ENCODE assay signal across 1 cellular context in the genomic region with DNA sequence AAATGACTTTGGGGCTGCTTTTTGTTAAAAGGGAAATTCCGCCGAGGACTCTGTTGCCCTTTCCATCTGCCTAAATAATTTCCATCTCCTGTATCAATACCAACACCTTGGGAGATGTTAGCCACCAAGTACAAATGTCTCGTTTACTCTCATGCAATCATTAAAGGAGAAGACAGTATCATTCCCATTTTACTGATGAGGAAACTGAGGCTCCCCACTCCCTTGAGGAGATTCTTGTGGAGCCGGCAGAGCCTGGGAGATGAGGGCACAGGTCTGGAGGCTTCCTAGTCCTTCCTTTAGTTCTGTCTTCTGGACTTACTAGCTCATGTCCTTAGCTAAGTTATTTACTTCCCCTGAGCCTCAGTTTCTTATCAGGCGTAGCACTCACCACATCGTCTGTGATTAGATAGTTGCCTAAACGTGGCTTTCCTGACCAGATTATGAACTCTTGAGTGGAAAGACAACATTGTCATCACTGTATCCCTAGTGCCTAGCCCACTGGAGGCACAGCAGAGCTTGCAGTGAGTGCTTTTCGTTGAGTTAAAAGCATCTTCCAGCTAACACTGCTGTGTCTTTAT.
TF ChIP-seq lines count a peak whose summit lies in the region.

No MANE protein-coding gene starts in this region.

TF ChIP-seq in K562, 482 proteins besides CTCF, POLR2A, EP300 and RAD21 (continued from another document and continues in another):
- TF ChIP-seq, protein P1, sequence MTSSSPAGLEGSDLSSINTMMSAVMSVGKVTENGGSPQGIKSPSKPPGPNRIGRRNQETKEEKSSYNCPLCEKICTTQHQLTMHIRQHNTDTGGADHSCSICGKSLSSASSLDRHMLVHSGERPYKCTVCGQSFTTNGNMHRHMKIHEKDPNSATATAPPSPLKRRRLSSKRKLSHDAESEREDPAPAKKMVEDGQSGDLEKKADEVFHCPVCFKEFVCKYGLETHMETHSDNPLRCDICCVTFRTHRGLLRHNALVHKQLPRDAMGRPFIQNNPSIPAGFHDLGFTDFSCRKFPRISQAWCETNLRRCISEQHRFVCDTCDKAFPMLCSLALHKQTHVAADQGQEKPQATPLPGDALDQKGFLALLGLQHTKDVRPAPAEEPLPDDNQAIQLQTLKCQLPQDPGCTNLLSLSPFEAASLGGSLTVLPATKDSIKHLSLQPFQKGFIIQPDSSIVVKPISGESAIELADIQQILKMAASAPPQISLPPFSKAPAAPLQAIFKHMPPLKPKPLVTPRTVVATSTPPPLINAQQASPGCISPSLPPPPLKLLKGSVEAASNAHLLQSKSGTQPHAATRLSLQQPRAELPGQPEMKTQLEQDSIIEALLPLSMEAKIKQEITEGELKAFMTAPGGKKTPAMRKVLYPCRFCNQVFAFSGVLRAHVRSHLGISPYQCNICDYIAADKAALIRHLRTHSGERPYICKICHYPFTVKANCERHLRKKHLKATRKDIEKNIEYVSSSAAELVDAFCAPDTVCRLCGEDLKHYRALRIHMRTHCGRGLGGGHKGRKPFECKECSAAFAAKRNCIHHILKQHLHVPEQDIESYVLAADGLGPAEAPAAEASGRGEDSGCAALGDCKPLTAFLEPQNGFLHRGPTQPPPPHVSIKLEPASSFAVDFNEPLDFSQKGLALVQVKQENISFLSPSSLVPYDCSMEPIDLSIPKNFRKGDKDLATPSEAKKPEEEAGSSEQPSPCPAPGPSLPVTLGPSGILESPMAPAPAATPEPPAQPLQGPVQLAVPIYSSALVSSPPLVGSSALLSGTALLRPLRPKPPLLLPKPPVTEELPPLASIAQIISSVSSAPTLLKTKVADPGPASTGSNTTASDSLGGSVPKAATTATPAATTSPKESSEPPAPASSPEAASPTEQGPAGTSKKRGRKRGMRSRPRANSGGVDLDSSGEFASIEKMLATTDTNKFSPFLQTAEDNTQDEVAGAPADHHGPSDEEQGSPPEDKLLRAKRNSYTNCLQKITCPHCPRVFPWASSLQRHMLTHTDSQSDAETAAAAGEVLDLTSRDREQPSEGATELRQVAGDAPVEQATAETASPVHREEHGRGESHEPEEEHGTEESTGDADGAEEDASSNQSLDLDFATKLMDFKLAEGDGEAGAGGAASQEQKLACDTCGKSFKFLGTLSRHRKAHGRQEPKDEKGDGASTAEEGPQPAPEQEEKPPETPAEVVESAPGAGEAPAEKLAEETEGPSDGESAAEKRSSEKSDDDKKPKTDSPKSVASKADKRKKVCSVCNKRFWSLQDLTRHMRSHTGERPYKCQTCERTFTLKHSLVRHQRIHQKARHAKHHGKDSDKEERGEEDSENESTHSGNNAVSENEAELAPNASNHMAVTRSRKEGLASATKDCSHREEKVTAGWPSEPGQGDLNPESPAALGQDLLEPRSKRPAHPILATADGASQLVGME (CRISPR knock-in tag; IDR thresholded peaks at IDR 0.05) = no peak
- peak; percentile 60; the same call in 1 of the 2 replicates for TF ChIP-seq GATA2 (CRISPR knock-in tag; IDR thresholded peaks at IDR 0.05)
- TF ChIP-seq ZNF583 (CRISPR knock-in tag; IDR thresholded peaks at IDR 0.05) = no peak
- TF ChIP-seq SRSF7 (optimal IDR thresholded peaks at IDR 0.05; ENCODE audit: low read depth, low read length) = no peak
- TF ChIP-seq ZNF431 (CRISPR knock-in tag; IDR thresholded peaks at IDR 0.05) = no peak
- TF ChIP-seq ZNF408 (CRISPR knock-in tag; IDR thresholded peaks at IDR 0.05; ENCODE audit: low read depth) = no peak
- TF ChIP-seq HDAC2 (IDR thresholded peaks at IDR 0.05) = peak; percentile 93; the same call in 1 of the 2 replicates
- TF ChIP-seq, protein P2, sequence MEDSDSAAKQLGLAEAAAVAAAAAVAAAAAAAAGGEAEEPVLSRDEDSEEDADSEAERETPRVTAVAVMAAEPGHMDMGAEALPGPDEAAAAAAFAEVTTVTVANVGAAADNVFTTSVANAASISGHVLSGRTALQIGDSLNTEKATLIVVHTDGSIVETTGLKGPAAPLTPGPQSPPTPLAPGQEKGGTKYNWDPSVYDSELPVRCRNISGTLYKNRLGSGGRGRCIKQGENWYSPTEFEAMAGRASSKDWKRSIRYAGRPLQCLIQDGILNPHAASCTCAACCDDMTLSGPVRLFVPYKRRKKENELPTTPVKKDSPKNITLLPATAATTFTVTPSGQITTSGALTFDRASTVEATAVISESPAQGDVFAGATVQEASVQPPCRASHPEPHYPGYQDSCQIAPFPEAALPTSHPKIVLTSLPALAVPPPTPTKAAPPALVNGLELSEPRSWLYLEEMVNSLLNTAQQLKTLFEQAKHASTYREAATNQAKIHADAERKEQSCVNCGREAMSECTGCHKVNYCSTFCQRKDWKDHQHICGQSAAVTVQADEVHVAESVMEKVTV (CRISPR knock-in tag; IDR thresholded peaks at IDR 0.05) = no peak
- TF ChIP-seq UBTF (IDR thresholded peaks at IDR 0.05; ENCODE audit: borderline replicate concordance in 1 of 2, low read depth in 2 of 2, low read length in 2 of 2) = no peak
- no peak for TF ChIP-seq NFXL1 (CRISPR knock-in tag; IDR thresholded peaks at IDR 0.05)
- TF ChIP-seq, protein P3, sequence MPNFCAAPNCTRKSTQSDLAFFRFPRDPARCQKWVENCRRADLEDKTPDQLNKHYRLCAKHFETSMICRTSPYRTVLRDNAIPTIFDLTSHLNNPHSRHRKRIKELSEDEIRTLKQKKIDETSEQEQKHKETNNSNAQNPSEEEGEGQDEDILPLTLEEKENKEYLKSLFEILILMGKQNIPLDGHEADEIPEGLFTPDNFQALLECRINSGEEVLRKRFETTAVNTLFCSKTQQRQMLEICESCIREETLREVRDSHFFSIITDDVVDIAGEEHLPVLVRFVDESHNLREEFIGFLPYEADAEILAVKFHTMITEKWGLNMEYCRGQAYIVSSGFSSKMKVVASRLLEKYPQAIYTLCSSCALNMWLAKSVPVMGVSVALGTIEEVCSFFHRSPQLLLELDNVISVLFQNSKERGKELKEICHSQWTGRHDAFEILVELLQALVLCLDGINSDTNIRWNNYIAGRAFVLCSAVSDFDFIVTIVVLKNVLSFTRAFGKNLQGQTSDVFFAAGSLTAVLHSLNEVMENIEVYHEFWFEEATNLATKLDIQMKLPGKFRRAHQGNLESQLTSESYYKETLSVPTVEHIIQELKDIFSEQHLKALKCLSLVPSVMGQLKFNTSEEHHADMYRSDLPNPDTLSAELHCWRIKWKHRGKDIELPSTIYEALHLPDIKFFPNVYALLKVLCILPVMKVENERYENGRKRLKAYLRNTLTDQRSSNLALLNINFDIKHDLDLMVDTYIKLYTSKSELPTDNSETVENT (CRISPR knock-in tag; IDR thresholded peaks at IDR 0.05) = no peak
- no peak for TF ChIP-seq ZNF124 (CRISPR knock-in tag; IDR thresholded peaks at IDR 0.05)
- TF ChIP-seq EWSR1 (IDR thresholded peaks at IDR 0.05; ENCODE audit: borderline replicate concordance, low read depth, partially characterized antibody) = no peak
- no peak for TF ChIP-seq SIN3A (IDR thresholded peaks at IDR 0.05; ENCODE audit: borderline replicate concordance in 2 of 2, control insufficient read depth in 1 of 2, low read depth in 2 of 2, low read length in 2 of 2)
- TF ChIP-seq, protein P4, sequence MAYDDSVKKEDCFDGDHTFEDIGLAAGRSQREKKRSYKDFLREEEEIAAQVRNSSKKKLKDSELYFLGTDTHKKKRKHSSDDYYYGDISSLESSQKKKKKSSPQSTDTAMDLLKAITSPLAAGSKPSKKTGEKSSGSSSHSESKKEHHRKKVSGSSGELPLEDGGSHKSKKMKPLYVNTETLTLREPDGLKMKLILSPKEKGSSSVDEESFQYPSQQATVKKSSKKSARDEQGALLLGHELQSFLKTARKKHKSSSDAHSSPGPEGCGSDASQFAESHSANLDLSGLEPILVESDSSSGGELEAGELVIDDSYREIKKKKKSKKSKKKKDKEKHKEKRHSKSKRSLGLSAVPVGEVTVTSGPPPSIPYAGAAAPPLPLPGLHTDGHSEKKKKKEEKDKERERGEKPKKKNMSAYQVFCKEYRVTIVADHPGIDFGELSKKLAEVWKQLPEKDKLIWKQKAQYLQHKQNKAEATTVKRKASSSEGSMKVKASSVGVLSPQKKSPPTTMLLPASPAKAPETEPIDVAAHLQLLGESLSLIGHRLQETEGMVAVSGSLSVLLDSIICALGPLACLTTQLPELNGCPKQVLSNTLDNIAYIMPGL (CRISPR knock-in tag; IDR thresholded peaks at IDR 0.05) = no peak
- no peak for TF ChIP-seq ETS2 (tag; IDR thresholded peaks at IDR 0.05; ENCODE audit: borderline replicate concordance, poor library complexity, severe bottlenecking)
- no peak for TF ChIP-seq SREBF1 (IDR thresholded peaks at IDR 0.05; ENCODE audit: borderline replicate concordance, low read depth, low read length)
- TF ChIP-seq YY1 (IDR thresholded peaks at IDR 0.05; ENCODE audit: borderline replicate concordance in 1 of 3, control insufficient read depth in 1 of 3, extremely low read depth in 1 of 3, insufficient read depth in 3 of 3, insufficient read length in 1 of 3, insufficient replicate concordance in 2 of 3, low read depth in 1 of 3, low read length in 2 of 3) = no peak
- TF ChIP-seq KAT7 (CRISPR knock-in tag; IDR thresholded peaks at IDR 0.05; ENCODE audit: borderline replicate concordance) = no peak
- TF ChIP-seq, protein P5, sequence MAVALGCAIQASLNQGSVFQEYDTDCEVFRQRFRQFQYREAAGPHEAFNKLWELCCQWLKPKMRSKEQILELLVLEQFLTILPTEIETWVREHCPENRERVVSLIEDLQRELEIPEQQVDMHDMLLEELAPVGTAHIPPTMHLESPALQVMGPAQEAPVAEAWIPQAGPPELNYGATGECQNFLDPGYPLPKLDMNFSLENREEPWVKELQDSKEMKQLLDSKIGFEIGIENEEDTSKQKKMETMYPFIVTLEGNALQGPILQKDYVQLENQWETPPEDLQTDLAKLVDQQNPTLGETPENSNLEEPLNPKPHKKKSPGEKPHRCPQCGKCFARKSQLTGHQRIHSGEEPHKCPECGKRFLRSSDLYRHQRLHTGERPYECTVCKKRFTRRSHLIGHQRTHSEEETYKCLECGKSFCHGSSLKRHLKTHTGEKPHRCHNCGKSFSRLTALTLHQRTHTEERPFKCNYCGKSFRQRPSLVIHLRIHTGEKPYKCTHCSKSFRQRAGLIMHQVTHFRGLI (CRISPR knock-in tag; IDR thresholded peaks at IDR 0.05) = no peak
- TF ChIP-seq STAT5A (IDR thresholded peaks at IDR 0.05; ENCODE audit: borderline replicate concordance, low read length) = peak; percentile 43; the same call in 1 of the 2 replicates
- TF ChIP-seq, protein P6, sequence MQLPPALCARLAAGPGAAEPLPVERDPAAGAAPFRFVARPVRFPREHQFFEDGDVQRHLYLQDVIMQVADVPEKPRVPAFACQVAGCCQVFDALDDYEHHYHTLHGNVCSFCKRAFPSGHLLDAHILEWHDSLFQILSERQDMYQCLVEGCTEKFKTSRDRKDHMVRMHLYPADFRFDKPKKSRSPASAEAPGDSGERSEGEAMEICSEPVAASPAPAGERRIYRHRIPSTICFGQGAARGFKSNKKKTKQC (CRISPR knock-in tag; IDR thresholded peaks at IDR 0.05) = no peak
- peak; percentile 71 for TF ChIP-seq BHLHE40 (IDR thresholded peaks at IDR 0.05; ENCODE audit: low read length)
- no peak for TF ChIP-seq RBM39 (optimal IDR thresholded peaks at IDR 0.05; ENCODE audit: low read depth, low read length)
- peak; percentile 60; the same call in 1 of the 2 replicates for TF ChIP-seq NCOA1 (IDR thresholded peaks at IDR 0.05; ENCODE audit: low read depth)
- TF ChIP-seq HOXB6 (CRISPR knock-in tag; IDR thresholded peaks at IDR 0.05; ENCODE audit: borderline replicate concordance) = no peak
- no peak for TF ChIP-seq CREB3 (tag; conservative IDR thresholded peaks at IDR 0.05; ENCODE audit: low read depth)
- TF ChIP-seq, protein P7, sequence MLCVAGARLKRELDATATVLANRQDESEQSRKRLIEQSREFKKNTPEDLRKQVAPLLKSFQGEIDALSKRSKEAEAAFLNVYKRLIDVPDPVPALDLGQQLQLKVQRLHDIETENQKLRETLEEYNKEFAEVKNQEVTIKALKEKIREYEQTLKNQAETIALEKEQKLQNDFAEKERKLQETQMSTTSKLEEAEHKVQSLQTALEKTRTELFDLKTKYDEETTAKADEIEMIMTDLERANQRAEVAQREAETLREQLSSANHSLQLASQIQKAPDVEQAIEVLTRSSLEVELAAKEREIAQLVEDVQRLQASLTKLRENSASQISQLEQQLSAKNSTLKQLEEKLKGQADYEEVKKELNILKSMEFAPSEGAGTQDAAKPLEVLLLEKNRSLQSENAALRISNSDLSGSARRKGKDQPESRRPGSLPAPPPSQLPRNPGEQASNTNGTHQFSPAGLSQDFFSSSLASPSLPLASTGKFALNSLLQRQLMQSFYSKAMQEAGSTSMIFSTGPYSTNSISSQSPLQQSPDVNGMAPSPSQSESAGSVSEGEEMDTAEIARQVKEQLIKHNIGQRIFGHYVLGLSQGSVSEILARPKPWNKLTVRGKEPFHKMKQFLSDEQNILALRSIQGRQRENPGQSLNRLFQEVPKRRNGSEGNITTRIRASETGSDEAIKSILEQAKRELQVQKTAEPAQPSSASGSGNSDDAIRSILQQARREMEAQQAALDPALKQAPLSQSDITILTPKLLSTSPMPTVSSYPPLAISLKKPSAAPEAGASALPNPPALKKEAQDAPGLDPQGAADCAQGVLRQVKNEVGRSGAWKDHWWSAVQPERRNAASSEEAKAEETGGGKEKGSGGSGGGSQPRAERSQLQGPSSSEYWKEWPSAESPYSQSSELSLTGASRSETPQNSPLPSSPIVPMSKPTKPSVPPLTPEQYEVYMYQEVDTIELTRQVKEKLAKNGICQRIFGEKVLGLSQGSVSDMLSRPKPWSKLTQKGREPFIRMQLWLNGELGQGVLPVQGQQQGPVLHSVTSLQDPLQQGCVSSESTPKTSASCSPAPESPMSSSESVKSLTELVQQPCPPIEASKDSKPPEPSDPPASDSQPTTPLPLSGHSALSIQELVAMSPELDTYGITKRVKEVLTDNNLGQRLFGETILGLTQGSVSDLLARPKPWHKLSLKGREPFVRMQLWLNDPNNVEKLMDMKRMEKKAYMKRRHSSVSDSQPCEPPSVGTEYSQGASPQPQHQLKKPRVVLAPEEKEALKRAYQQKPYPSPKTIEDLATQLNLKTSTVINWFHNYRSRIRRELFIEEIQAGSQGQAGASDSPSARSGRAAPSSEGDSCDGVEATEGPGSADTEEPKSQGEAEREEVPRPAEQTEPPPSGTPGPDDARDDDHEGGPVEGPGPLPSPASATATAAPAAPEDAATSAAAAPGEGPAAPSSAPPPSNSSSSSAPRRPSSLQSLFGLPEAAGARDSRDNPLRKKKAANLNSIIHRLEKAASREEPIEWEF (CRISPR knock-in tag; IDR thresholded peaks at IDR 0.05) = no peak
